ENCODE assay signal across 9 cellular contexts in genomic region chr13:57820924-57821323, GRCh38.
"Had no signal": no experiment of that assay in that cellular context is flagged by ENCODE, and none has a peak within 500 bp of the region (broad histone marks: within the 10 kb centered on the region; RNA-seq: fewer than 3 reads in every experiment).

No MANE protein-coding gene starts in this region.

- H3K27ac ChIP-seq: GM23248 had no signal

- H3K4me3 ChIP-seq: GM23248, HAP-1, K562 had no signal

- H3K9ac ChIP-seq: GM23248 had no signal

- H3K4me3 Mint-ChIP-seq: HFFc6 had no signal

- DNase-seq: GM23248, GOT3, H7, HFFc6, IMR-90 had no signal

- H3K9me3 ChIP-seq: HAP-1 had no signal

- H2AFZ ChIP-seq: GM23248 had no signal

- H3K4me1 ChIP-seq: HAP-1 had no signal

- FAIRE-seq: HTR-8/SVneo, K562 had no signal

- H3K36me3 ChIP-seq: HAP-1 had no signal

- H3K27ac Mint-ChIP-seq: HFFc6 had no signal

- ATAC-seq: HCT116, K562 had no signal
